ENCODE assay signal across 8 cellular contexts in genomic region chr22:31229402-31230140, GRCh38. TPM values are rescaled to one million over a fixed set of nuclear protein-coding genes. Genes with fewer than 3 reads are reported as not detected.
DNase-seq lines count a peak whose midpoint lies in the region; ATAC-seq and TF ChIP-seq lines count a peak whose summit lies in the region.

No MANE protein-coding gene starts in this region.

- H3K27ac ChIP-seq in CD8-positive, alpha-beta T cell (ENCODE audit: low read depth, low read length) = peak overlapping the region; percentile 29

- H3K27me3 Mint-ChIP-seq in CD8-positive, alpha-beta T cell (ENCODE audit: low read depth) = no peaks in the 10 kb centered on the region
- H3K27me3 Mint-ChIP-seq in naive B cell = no peaks in the 10 kb centered on the region

- POLR2A ChIA-PET in CD8-positive, alpha-beta T cell (lab: Charles Lee) = interaction anchor here (0.7 to 3.2 kb wide), 5 partner anchors 11 to 121 kb away, joined by 3 to 10 read pairs (median 4); partner anchors contain the start of genes LIMK2 and PIK3IP1

- no peak for DNase-seq in CD8-positive, alpha-beta T cell
- DNase-seq in NCI-H446 (lab: John Stamatoyannopoulos, UW) = peak; percentile 62 to 77
- peak; percentile 81 to 82 for DNase-seq in dermis microvascular lymphatic vessel endothelial cell (ENCODE audit: low read depth in 2 of 2)
- DNase-seq in naive B cell = no peak
- DNase-seq in AG08396 (ENCODE audit: low spot score) = no peak
- no peak for DNase-seq in SK-N-DZ (ENCODE audit: low spot score)

- TF ChIP-seq CTCF in CD8-positive, alpha-beta T cell (IDR thresholded peaks at IDR 0.05) = no peak

- ATAC-seq in CD8-positive, alpha-beta T cell = peak; percentile 47
- no peak for ATAC-seq in naive B cell (ENCODE audit: low read depth in 2 of 2)
- ATAC-seq in GM18870 (IDR thresholded peaks at IDR 0.05; ENCODE audit: unreplicated experiment) = no peak
- no peak for ATAC-seq in GM18502 (IDR thresholded peaks at IDR 0.05; ENCODE audit: poor library complexity, unreplicated experiment)

- no peaks in the 10 kb centered on the region for H3K9me3 Mint-ChIP-seq in CD8-positive, alpha-beta T cell
- H3K9me3 Mint-ChIP-seq in naive B cell = no peaks in the 10 kb centered on the region

- H3K27me3 ChIP-seq in CD8-positive, alpha-beta T cell (ENCODE audit: insufficient read depth, low read length) = no peaks in the 10 kb centered on the region

- H3K36me3 Mint-ChIP-seq in CD8-positive, alpha-beta T cell = peaks cover 26% of the 10 kb centered on the region
- peaks cover 0 to 6% of the 10 kb centered on the region in 2 donors for H3K36me3 Mint-ChIP-seq in naive B cell

- peaks cover 34% of the 10 kb centered on the region for H3K4me1 Mint-ChIP-seq in CD8-positive, alpha-beta T cell (ENCODE audit: low read depth)
- peaks cover 5 to 38% (median 26%) of the 10 kb centered on the region in 3 donors for H3K4me1 Mint-ChIP-seq in naive B cell

- H3K4me3 Mint-ChIP-seq in CD8-positive, alpha-beta T cell = peak overlapping the region; percentile 65
- peak overlapping the region in 3 of 8 donors; percentile 17 to 47 (median 30) for H3K4me3 Mint-ChIP-seq in naive B cell

- intact Hi-C loops in CD8-positive, alpha-beta T cell (cut with DNase I, micrococcal nuclease) = loop anchor here in 1 of 2 experiments (2.0 to 5.0 kb wide), 4 partner anchors 32 to 595 kb away; partner anchors contain the start of genes SELENOM and SLC35E4

- CTCF ChIA-PET in CD8-positive, alpha-beta T cell (lab: Charles Lee) = interaction anchor here (0.6 to 8.8 kb wide), 11 partner anchors 11 to 595 kb away, joined by 3 to 98 read pairs (median 5); partner anchors contain the start of genes LIMK2, SELENOM and SLC35E4

- H3K27ac Mint-ChIP-seq in CD8-positive, alpha-beta T cell = peak overlapping the region; percentile 92
- H3K27ac Mint-ChIP-seq in naive B cell = peak overlapping the region in 4 of 6 donors; percentile 39 to 79 (median 47)

- H3K9me3 ChIP-seq in CD8-positive, alpha-beta T cell (ENCODE audit: low read length) = no peaks in the 10 kb centered on the region

- H3K36me3 ChIP-seq in CD8-positive, alpha-beta T cell (ENCODE audit: insufficient read depth, low read length) = no peaks in the 10 kb centered on the region

- H3K4me1 ChIP-seq in CD8-positive, alpha-beta T cell (ENCODE audit: insufficient read depth, low read length) = peaks cover 25% of the 10 kb centered on the region

- no peak overlapping the region for H3K4me3 ChIP-seq in CD8-positive, alpha-beta T cell (ENCODE audit: low read depth, low read length)

RNA-seq across cellular contexts. Expression of gene LIMK2, which starts 17.5 kb away (rescaled TPM):
- total RNA-seq in CD8-positive, alpha-beta T cell = 1 to 10 TPM; 8.4 to 9.1 TPM
- total RNA-seq in dermis microvascular lymphatic vessel endothelial cell = 75.9 and 78.9 TPM in 2 replicates
- polyA plus RNA-seq in naive B cell (ENCODE audit: low read depth in 6 of 6) = 10 to 100 TPM in 1 of 6 donors, 1 to 10 TPM in 5; 5.6 to 16.7 (median 9.2) TPM
- polyA plus RNA-seq in SK-N-DZ (2014; cell fraction: cytosol; rRNA removed) = 28.2 and 41.5 TPM in 2 replicates
- polyA plus RNA-seq in SK-N-DZ (2014; cell fraction: nucleus; rRNA removed) = 46.0 and 54.9 TPM in 2 replicates

Comparison
In these comparisons a context has a peak if more than half of its experiments do, and no peak if none do; other contexts are left out.
1. DNase-seq: peak in NCI-H446 (2 of 2) and dermis microvascular lymphatic vessel endothelial cell (2 of 2); none in CD8-positive, alpha-beta T cell (0 of 7), naive B cell (single experiment), AG08396 (single experiment) and SK-N-DZ (single experiment).